In the genomic region with DNA sequence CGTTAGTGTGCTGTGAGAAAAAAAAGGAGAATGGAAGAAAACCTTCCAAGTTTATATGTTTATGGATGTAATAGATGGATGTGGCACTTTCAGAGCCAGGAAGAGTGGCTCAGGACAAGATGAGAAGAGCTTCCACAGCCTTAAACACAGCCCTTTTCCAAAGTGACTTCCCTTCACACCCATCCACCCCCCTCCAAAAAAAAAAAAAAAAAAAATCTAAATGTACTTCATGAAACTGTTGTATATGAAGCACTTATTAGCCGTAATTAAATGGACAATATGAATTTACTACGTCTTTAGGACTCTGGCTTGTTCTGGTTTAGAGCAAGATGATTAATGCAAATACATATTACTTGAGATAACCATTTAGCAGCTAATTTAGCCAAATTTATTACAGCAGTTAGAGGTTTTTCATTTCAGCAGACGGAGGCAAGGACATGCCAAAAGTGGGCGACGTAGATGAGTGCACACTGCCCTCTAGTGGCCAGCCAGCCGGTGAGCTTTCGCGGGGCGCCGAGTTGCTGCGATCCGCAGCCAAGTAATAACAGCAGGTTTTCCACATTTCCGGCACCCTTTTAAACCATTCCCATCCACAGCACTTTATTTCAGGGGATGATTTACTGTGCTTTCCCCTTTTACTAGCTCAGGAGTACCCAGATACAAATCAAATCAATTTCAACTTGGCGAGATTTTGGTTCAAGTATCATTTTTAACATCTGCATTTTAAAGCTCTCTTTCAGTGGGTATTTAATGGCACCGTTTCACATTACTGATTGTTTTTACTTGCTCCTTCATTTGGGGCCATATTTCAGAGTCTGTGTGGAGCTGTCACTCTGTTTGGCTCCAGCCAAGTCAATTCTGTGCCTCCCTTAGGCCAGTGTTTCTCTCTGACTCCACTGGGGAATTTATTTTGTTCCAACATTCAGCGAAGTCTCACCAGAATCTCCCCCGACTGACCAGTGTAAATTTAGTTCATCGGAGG, we compare ENCODE assay signal across 8 cellular contexts.
DNase-seq lines count a peak whose midpoint lies in the region; ATAC-seq and TF ChIP-seq lines count a peak whose summit lies in the region.

No MANE protein-coding gene starts in this region.

- no peaks in the 10 kb centered on the region for H3K36me3 Mint-ChIP-seq in activated naive CD8-positive, alpha-beta T cell treated with anti-CD3 and anti-CD28 coated beads, Interleukin-2, amount 50 U/mL, for 24 hours (ENCODE audit: low read depth)

- no peaks in the 10 kb centered on the region for H4K20me1 ChIP-seq in GM23248 (ENCODE audit: insufficient read depth)

- H3K4me2 ChIP-seq in GM23248 (ENCODE audit: unreplicated experiment), result peak overlapping the region; percentile 94

- no peaks in the 10 kb centered on the region for H3K9me2 ChIP-seq in GM23248 (ENCODE audit: insufficient read depth)

- no peaks in the 10 kb centered on the region for H3K79me2 ChIP-seq in GM23248 (ENCODE audit: insufficient read depth)

- peak; percentile 1 for DNase-seq in DMS 273 treated with DMSO at 0.1 percent for 48 hours (lab: John Stamatoyannopoulos, UW)
- DNase-seq in GM23248, result peak; percentile 88
- DNase-seq in NCI-H1092 (lab: John Stamatoyannopoulos, UW), result peak; percentile 75
- DNase-seq in SW480 (ENCODE audit: low spot score), result peak; percentile 60
- DNase-seq in activated naive CD8-positive, alpha-beta T cell treated with anti-CD3 and anti-CD28 coated beads, Interleukin-2, amount 50 U/mL, for 24 hours, result peak; percentile 78
- DNase-seq in cardiac septum (ENCODE audit: low spot score), result peak; percentile 84
- peak; percentile 94 for DNase-seq in posterior vena cava (ENCODE audit: low spot score)
- peak; percentile 84 for DNase-seq in upper lobe of right lung

- TF ChIP-seq CTCF in upper lobe of right lung (IDR thresholded peaks at IDR 0.05), result peak; percentile 96

- ATAC-seq in activated naive CD8-positive, alpha-beta T cell treated with anti-CD3 and anti-CD28 coated beads, Interleukin-2, amount 50 U/mL, for 24 hours, result peak; percentile 73
- ATAC-seq in upper lobe of right lung, result peak; percentile 90

- H3K9me3 ChIP-seq in GM23248 (ENCODE audit: low read depth), result no peaks in the 10 kb centered on the region
- no peaks in the 10 kb centered on the region for H3K9me3 ChIP-seq in upper lobe of right lung

- H3K4me3 Mint-ChIP-seq in activated naive CD8-positive, alpha-beta T cell treated with anti-CD3 and anti-CD28 coated beads, Interleukin-2, amount 50 U/mL, for 24 hours, result no peak overlapping the region

- H3K4me1 Mint-ChIP-seq in activated naive CD8-positive, alpha-beta T cell treated with anti-CD3 and anti-CD28 coated beads, Interleukin-2, amount 50 U/mL, for 24 hours, result peaks cover 8% of the 10 kb centered on the region

- H3K9me3 Mint-ChIP-seq in activated naive CD8-positive, alpha-beta T cell treated with anti-CD3 and anti-CD28 coated beads, Interleukin-2, amount 50 U/mL, for 24 hours, result no peaks in the 10 kb centered on the region

- no peak overlapping the region for H3K9ac ChIP-seq in GM23248

- no peaks in the 10 kb centered on the region for H3K27me3 ChIP-seq in GM23248 (replicated peaks; ENCODE audit: insufficient read depth)
- peaks cover 22% of the 10 kb centered on the region for H3K27me3 ChIP-seq in upper lobe of right lung

- H3K27me3 Mint-ChIP-seq in activated naive CD8-positive, alpha-beta T cell treated with anti-CD3 and anti-CD28 coated beads, Interleukin-2, amount 50 U/mL, for 24 hours, result peaks cover 37% of the 10 kb centered on the region

- H3K36me3 ChIP-seq in GM23248 (ENCODE audit: low read depth), result no peaks in the 10 kb centered on the region
- no peaks in the 10 kb centered on the region for H3K36me3 ChIP-seq in upper lobe of right lung

- intact Hi-C loops in cardiac septum (cut with DNase I), result loop anchor here (5.0 kb wide), 2 partner anchors 115 to 1215 kb away; no protein-coding TSS in a partner anchor
- intact Hi-C loops in posterior vena cava (cut with DNase I), result loop anchor here (5.0 to 10.0 kb wide), 2 partner anchors 1215 to 1218 kb away; no protein-coding TSS in a partner anchor
- intact Hi-C loops in upper lobe of right lung (cut with DNase I), result no loop called here

- H3K27ac ChIP-seq in GM23248 (no peak overlapping the region), upper lobe of right lung (no peak overlapping the region)

- H2AFZ ChIP-seq in GM23248, result peak overlapping the region; percentile 73

- WGBS in GM23248 (ENCODE audit: low coverage in 1 of 2, low lambda C conversion rate in 2 of 2, missing lambda C conversion rate in 2 of 2), 2 experiments, result 5 to 7% methylated on average over 19 of the region's 19 CpGs

- H3K27ac Mint-ChIP-seq in activated naive CD8-positive, alpha-beta T cell treated with anti-CD3 and anti-CD28 coated beads, Interleukin-2, amount 50 U/mL, for 24 hours, result no peak overlapping the region

- in situ Hi-C loops in GM23248 (cut with MboI), result loop anchor here (10.0 to 25.0 kb wide), 3 partner anchors 605 to 1218 kb away; no protein-coding TSS in a partner anchor

- H3F3A ChIP-seq in GM23248 (ENCODE audit: insufficient read depth), result peaks cover 25% of the 10 kb centered on the region

- H3K4me1 ChIP-seq in GM23248 (ENCODE audit: insufficient read depth) (peaks cover 31% of the 10 kb centered on the region), upper lobe of right lung (no peaks in the 10 kb centered on the region)

- H3K4me3 ChIP-seq in GM23248, result peak overlapping the region; percentile 58
- peak overlapping the region; percentile 20 for H3K4me3 ChIP-seq in upper lobe of right lung

Comparison
In these comparisons a context has a peak if more than half of its experiments do, and no peak if none do; other contexts are left out.
1. DNase-seq: peak in every context shown above with its lines; median percentile 94 in posterior vena cava; 88 in GM23248; 84 in cardiac septum; 84 in upper lobe of right lung; 78 in activated naive CD8-positive, alpha-beta T cell treated with anti-CD3 and anti-CD28 coated beads, Interleukin-2, amount 50 U/mL, for 24 hours; 75 in NCI-H1092; 60 in SW480; 1 in DMS 273 treated with DMSO at 0.1 percent for 48 hours.